ENCODE assay signal across 11 cellular contexts in the genomic region with DNA sequence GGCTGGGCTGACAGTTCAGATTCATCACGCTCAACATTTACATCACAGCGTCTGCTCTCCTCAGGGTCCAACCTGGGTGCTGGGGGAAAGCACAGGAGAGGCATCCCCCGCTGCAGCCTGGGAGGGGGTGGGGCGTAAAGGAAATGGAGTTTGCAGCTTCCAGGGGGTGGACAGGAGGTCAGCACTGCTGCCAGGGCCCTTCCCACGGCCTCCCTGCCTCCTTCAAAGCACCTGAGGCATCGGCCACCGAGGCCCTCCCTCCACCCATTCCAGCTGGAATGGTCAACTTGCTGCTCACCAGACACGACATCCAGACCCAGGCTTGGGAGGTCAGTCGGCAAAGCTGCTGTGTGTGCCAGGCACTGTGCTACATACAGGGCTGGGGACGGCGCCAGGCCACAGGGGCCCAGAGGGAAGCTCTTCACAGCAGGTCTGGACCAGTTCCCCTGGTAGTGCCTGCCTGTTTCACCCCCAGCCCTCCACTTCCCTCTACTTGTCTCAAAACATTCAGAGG.
A peak's percentile ranks its signal among the peaks of the same experiment; 100 is the strongest.
DNase-seq lines count a peak whose midpoint lies in the region; ATAC-seq and TF ChIP-seq lines count a peak whose summit lies in the region.
"Had no signal": no experiment of that assay in that cellular context is flagged by ENCODE, and none has a peak within 500 bp of the region (broad histone marks: within the 10 kb centered on the region; RNA-seq: fewer than 3 reads in every experiment).

No MANE protein-coding gene starts in this region.

- H3K9me3 ChIP-seq in ES-I3 (ENCODE audit: control insufficient read depth, insufficient read depth, low read length) = no peaks in the 10 kb centered on the region
- no peaks in the 10 kb centered on the region for H3K9me3 ChIP-seq in left lung
- no peaks in the 10 kb centered on the region for H3K9me3 ChIP-seq in sigmoid colon
- H3K9me3 ChIP-seq in body of pancreas = no peaks in the 10 kb centered on the region

- H3K9ac ChIP-seq in ES-I3 (ENCODE audit: low read depth, low read length) = peak overlapping the region; percentile 28; the same call in 1 of the 2 replicates

- WGBS in sigmoid colon, 2 donors = 79 to 83% methylated on average over 11 of the region's 11 CpGs
- 70 to 78% methylated on average over 4 to 10 of the region's 11 CpGs for WGBS in body of pancreas, 2 donors

- H3K4me3 ChIP-seq in left lung (no peak overlapping the region), sigmoid colon (peak overlapping the region in 1 of 4 donors; percentile 16), body of pancreas (no peak overlapping the region)

- peaks cover 34% of the 10 kb centered on the region for H3K36me3 Mint-ChIP-seq in chondrocyte (ENCODE audit: low read depth)
- H3K36me3 Mint-ChIP-seq: type B pancreatic cell had no signal

- no peak for TF ChIP-seq POLR2A in sigmoid colon (IDR thresholded peaks at IDR 0.05)
- TF ChIP-seq POLR2A in body of pancreas (IDR thresholded peaks at IDR 0.05) = no peak

- H3K27me3 ChIP-seq in left lung (peaks cover 0 to 13% of the 10 kb centered on the region in 2 donors), sigmoid colon (no peaks in the 10 kb centered on the region), body of pancreas (no peaks in the 10 kb centered on the region)

- H3K4me1 Mint-ChIP-seq in chondrocyte (ENCODE audit: low read depth) = peaks cover 40% of the 10 kb centered on the region
- H3K4me1 Mint-ChIP-seq: IgD-negative memory B cell had no signal

- H3K27ac ChIP-seq in left lung (peak overlapping the region; percentile 28 to 33), sigmoid colon (peak overlapping the region in 3 of 4 donors; percentile 10 to 73 (median 73)), body of pancreas (no peak overlapping the region)
- H3K27ac ChIP-seq: epithelial cell of prostate had no signal

- H3K36me3 ChIP-seq in ES-I3 (ENCODE audit: insufficient read depth, low read length) (no peaks in the 10 kb centered on the region), left lung (no peaks in the 10 kb centered on the region), sigmoid colon (no peaks in the 10 kb centered on the region), body of pancreas (replicated peaks in 1 of 2; ENCODE audit: insufficient read depth in 1 of 2, low read depth in 2 of 2) (no peaks in the 10 kb centered on the region)

- TF ChIP-seq EP300 in sigmoid colon (IDR thresholded peaks at IDR 0.05) = no peak

- no peaks in the 10 kb centered on the region for H3K9me3 Mint-ChIP-seq in chondrocyte (ENCODE audit: low read depth)
- H3K9me3 Mint-ChIP-seq: IgD-negative memory B cell, type B pancreatic cell had no signal

- H3K27ac Mint-ChIP-seq in chondrocyte (ENCODE audit: unreplicated experiment) = peak overlapping the region; percentile 99
- H3K27ac Mint-ChIP-seq: IgD-negative memory B cell had no signal

- TF ChIP-seq CTCF in chondrocyte (IDR thresholded peaks at IDR 0.05) (no peak), left lung (IDR thresholded peaks at IDR 0.05) (no peak), sigmoid colon (IDR thresholded peaks at IDR 0.05) (no peak), body of pancreas (IDR thresholded peaks at IDR 0.05) (no peak)

- intact Hi-C loops in left lung (cut with DNase I) = no loop called here
- intact Hi-C loops in sigmoid colon (cut with DNase I) = no loop called here
- intact Hi-C loops in body of pancreas (cut with DNase I) = no loop called here

- no peak for DNase-seq in chondrocyte (ENCODE audit: low spot score)
- no peak for DNase-seq in left lung
- peak; percentile 67 for DNase-seq in sigmoid colon
- DNase-seq in body of pancreas = no peak
- no peak for DNase-seq in stimulated activated naive CD8-positive, alpha-beta T cell treated with anti-CD3 and anti-CD28 coated beads, Interleukin-15, Interleukin-2, amounts not matched to agents 100 U/mL and 50 U/mL, for 24 hours
- DNase-seq in DMS153 treated with DMSO at 0.1 percent for 48 hours (lab: John Stamatoyannopoulos, UW; ENCODE audit: unreplicated experiment) = no peak

- H3K4me3 Mint-ChIP-seq in chondrocyte (ENCODE audit: unreplicated experiment) = peak overlapping the region; percentile 34
- H3K4me3 Mint-ChIP-seq: IgD-negative memory B cell had no signal

- no peaks in the 10 kb centered on the region for H3K27me3 Mint-ChIP-seq in chondrocyte (ENCODE audit: low read depth)
- H3K27me3 Mint-ChIP-seq: IgD-negative memory B cell had no signal

- peaks cover 22% of the 10 kb centered on the region for H3K4me1 ChIP-seq in ES-I3 (ENCODE audit: insufficient read depth, low read length)
- H3K4me1 ChIP-seq in left lung = peaks cover 12 to 25% of the 10 kb centered on the region in 2 donors
- peaks cover 0 to 17% (median 16%) of the 10 kb centered on the region in 4 donors for H3K4me1 ChIP-seq in sigmoid colon
- H3K4me1 ChIP-seq in body of pancreas = peaks cover 8% of the 10 kb centered on the region

- ATAC-seq in left lung (no peak), GM19328 (IDR thresholded peaks at IDR 0.05; ENCODE audit: unreplicated experiment) (no peak), body of pancreas (no peak)
- no peak for ATAC-seq in stimulated activated naive CD8-positive, alpha-beta T cell treated with anti-CD3 and anti-CD28 coated beads, Interleukin-15, Interleukin-2, amounts not matched to agents 100 U/mL and 50 U/mL, for 24 hours

Comparison
In these comparisons a context has a peak if more than half of its experiments do, and no peak if none do; other contexts are left out.
1. H3K27ac ChIP-seq: peak in left lung (2 of 2) and sigmoid colon (3 of 4); none in body of pancreas (0 of 4).